40 cellular contexts compared by ENCODE assay signal in genomic region chr1:71862756-71863155, GRCh38.
"Had no signal": no experiment of that assay in that cellular context is flagged by ENCODE, and none has a peak within 500 bp of the region (broad histone marks: within the 10 kb centered on the region; RNA-seq: fewer than 3 reads in every experiment).

No MANE protein-coding gene starts in this region.

- H3K36me3 ChIP-seq: adrenal gland, ascending aorta, brain microvascular endothelial cell, breast epithelium, cardiac muscle cell had no signal

- ATAC-seq: activated naive CD4-positive, alpha-beta T cell treated with anti-CD3 and anti-CD28 coated beads, Interleukin-2, amount 50 U/mL, for 72 hours; activated naive CD8-positive, alpha-beta T cell treated with anti-CD3 and anti-CD28 coated beads, Interleukin-2, amount 50 U/mL, for 24 hours; activated T-cell treated with anti-CD3 and anti-CD28 coated beads, Interleukin-2, amount 50 U/mL, for 4 hours; activated T-cell treated with anti-CD3 and anti-CD28 coated beads, Interleukin-2, amount 50 U/mL, for 72 hours; activated T-helper 17 cell treated with anti-CD3 and anti-CD28 coated beads, Interleukin-2, amount 50 U/mL, for 72 hours; body of pancreas had no signal

- H3K27ac ChIP-seq: adrenal gland, ascending aorta, body of pancreas, brain microvascular endothelial cell, breast epithelium, cardiac muscle cell had no signal

- H3K27me3 ChIP-seq: adrenal gland, ascending aorta, body of pancreas, brain microvascular endothelial cell, breast epithelium, cardiac muscle cell had no signal

- H3K9me3 ChIP-seq: adrenal gland, ascending aorta, breast epithelium had no signal

- H3K27me3 Mint-ChIP-seq: activated naive CD4-positive, alpha-beta T cell treated with anti-CD3 and anti-CD28 coated beads, Interleukin-2, amount 10 ng/mL, durations not matched to agents 7 days and 5 days; activated naive CD4-positive, alpha-beta T cell treated with anti-CD3 and anti-CD28 coated beads, Interleukin-2, amount 50 U/mL, for 24 hours; activated naive CD8-positive, alpha-beta T cell; activated naive CD8-positive, alpha-beta T cell treated with anti-CD3 and anti-CD28 coated beads for 36 hours; activated naive CD8-positive, alpha-beta T cell treated with anti-CD3 and anti-CD28 coated beads, Interleukin-2, amount 10 ng/mL, durations not matched to agents 7 days and 5 days; activated naive CD8-positive, alpha-beta T cell treated with anti-CD3 and anti-CD28 coated beads, Interleukin-2, amount 50 U/mL, for 24 hours; activated T-cell treated with anti-CD3 and anti-CD28 coated beads, Interleukin-2, amount 50 U/mL, for 24 hours; activated T-helper 17 cell treated with anti-CD3 and anti-CD28 coated beads, Interleukin-2, amount 50 U/mL, for 72 hours; brain; central memory CD8-positive, alpha-beta T cell had no signal

- H3K4me1 Mint-ChIP-seq: activated naive CD4-positive, alpha-beta T cell treated with anti-CD3 and anti-CD28 coated beads, Interleukin-2, amount 10 ng/mL, durations not matched to agents 7 days and 5 days; activated naive CD4-positive, alpha-beta T cell treated with anti-CD3 and anti-CD28 coated beads, Interleukin-2, amount 50 U/mL, for 24 hours; activated naive CD8-positive, alpha-beta T cell treated with anti-CD3 and anti-CD28 coated beads, Interleukin-2, amount 10 ng/mL, durations not matched to agents 7 days and 5 days; activated naive CD8-positive, alpha-beta T cell treated with anti-CD3 and anti-CD28 coated beads, Interleukin-2, amount 50 U/mL, for 24 hours; activated T-helper 17 cell treated with anti-CD3 and anti-CD28 coated beads, Interleukin-2, amount 50 U/mL, for 72 hours; central memory CD8-positive, alpha-beta T cell had no signal

- H3K27ac Mint-ChIP-seq: activated naive CD4-positive, alpha-beta T cell treated with anti-CD3 and anti-CD28 coated beads for 36 hours; activated naive CD4-positive, alpha-beta T cell treated with anti-CD3 and anti-CD28 coated beads, Interleukin-2, amount 10 ng/mL, durations not matched to agents 7 days and 5 days; activated naive CD4-positive, alpha-beta T cell treated with anti-CD3 and anti-CD28 coated beads, Interleukin-2, amount 50 U/mL, for 24 hours; activated naive CD4-positive, alpha-beta T cell treated with anti-CD3 and anti-CD28 coated beads, Interleukin-2, amount 50 U/mL, for 72 hours; activated naive CD8-positive, alpha-beta T cell; activated naive CD8-positive, alpha-beta T cell treated with anti-CD3 and anti-CD28 coated beads for 36 hours; activated naive CD8-positive, alpha-beta T cell treated with anti-CD3 and anti-CD28 coated beads, Interleukin-2, amount 10 ng/mL, durations not matched to agents 7 days and 5 days; activated naive CD8-positive, alpha-beta T cell treated with anti-CD3 and anti-CD28 coated beads, Interleukin-2, amount 50 U/mL, for 24 hours; activated T-cell treated with anti-CD3 and anti-CD28 coated beads, Interleukin-2, amount 50 U/mL, for 24 hours; activated T-cell treated with anti-CD3 and anti-CD28 coated beads, Interleukin-2, amount 50 U/mL, for 72 hours; activated T-helper 1 cell treated with anti-CD3 and anti-CD28 coated beads, Interleukin-12 subunit alpha, Interleukin-12 subunit beta, Interleukin-2, Interleukin-4 antibody, amounts not matched to agents 30 ng/mL and 10 ng/mL and 1 ng/mL, durations not matched to agents 14 hours and 24 hours and 36 hours; activated T-helper 17 cell treated with anti-CD3 and anti-CD28 coated beads, Interleukin-2, amount 50 U/mL, for 72 hours; activated T-helper 2 cell treated with anti-CD3 and anti-CD28 coated beads, Interferon-gamma antibody, Interleukin-2, Interleukin-4, amounts not matched to agents 10 μg/mL and 5 μg/mL and 100 μg/mL, durations not matched to agents 14 hours and 24 hours and 36 hours; brain had no signal

- H3K36me3 Mint-ChIP-seq: activated naive CD4-positive, alpha-beta T cell treated with anti-CD3 and anti-CD28 coated beads, Interleukin-2, amount 10 ng/mL, durations not matched to agents 7 days and 5 days; activated naive CD4-positive, alpha-beta T cell treated with anti-CD3 and anti-CD28 coated beads, Interleukin-2, amount 50 U/mL, for 24 hours; activated naive CD4-positive, alpha-beta T cell treated with anti-CD3 and anti-CD28 coated beads, Interleukin-2, amount 50 U/mL, for 72 hours; activated naive CD8-positive, alpha-beta T cell; activated naive CD8-positive, alpha-beta T cell treated with anti-CD3 and anti-CD28 coated beads for 36 hours; activated naive CD8-positive, alpha-beta T cell treated with anti-CD3 and anti-CD28 coated beads, Interleukin-2, amount 10 ng/mL, durations not matched to agents 7 days and 5 days; brain had no signal

- H3K4me3 ChIP-seq: adrenal gland, ascending aorta, body of pancreas, breast epithelium, cardiac muscle cell had no signal

- H3K9me3 Mint-ChIP-seq: activated naive CD4-positive, alpha-beta T cell treated with anti-CD3 and anti-CD28 coated beads, Interleukin-2, amount 50 U/mL, for 24 hours; activated naive CD8-positive, alpha-beta T cell treated with anti-CD3 and anti-CD28 coated beads for 36 hours; activated naive CD8-positive, alpha-beta T cell treated with anti-CD3 and anti-CD28 coated beads, Interleukin-2, amount 10 ng/mL, durations not matched to agents 7 days and 5 days; activated T-helper 1 cell treated with anti-CD3 and anti-CD28 coated beads, Interleukin-12 subunit alpha, Interleukin-12 subunit beta, Interleukin-2, Interleukin-4 antibody, amounts not matched to agents 30 ng/mL and 10 ng/mL and 1 ng/mL, durations not matched to agents 14 hours and 24 hours and 36 hours; activated T-helper 2 cell treated with anti-CD3 and anti-CD28 coated beads, Interferon-gamma antibody, Interleukin-2, Interleukin-4, amounts not matched to agents 10 μg/mL and 5 μg/mL and 100 μg/mL, durations not matched to agents 14 hours and 24 hours and 36 hours had no signal

- DNase-seq: activated effector memory CD4-positive, alpha-beta T cell treated with anti-CD3 and anti-CD28 coated beads, Interleukin-2, amount 50 U/mL, for 16 hours; activated effector memory CD4-positive, alpha-beta T cell treated with Interleukin-2 at 50 U/mL for 16 hours; activated gamma-delta T cell; activated gamma-delta T cell treated with Interleukin-2 at 50 U/mL for 16 hours; activated naive CD4-positive, alpha-beta T cell; activated naive CD4-positive, alpha-beta T cell treated with anti-CD3 and anti-CD28 coated beads for 36 hours; activated naive CD4-positive, alpha-beta T cell treated with anti-CD3 and anti-CD28 coated beads, Interleukin-2, amount 10 ng/mL, durations not matched to agents 7 days and 5 days; activated naive CD4-positive, alpha-beta T cell treated with anti-CD3 and anti-CD28 coated beads, Interleukin-2, amount 50 U/mL, for 16 hours; activated naive CD4-positive, alpha-beta T cell treated with Interleukin-2 at 50 U/mL for 16 hours; activated naive CD8-positive, alpha-beta T cell treated with anti-CD3 and anti-CD28 coated beads for 36 hours; activated naive CD8-positive, alpha-beta T cell treated with anti-CD3 and anti-CD28 coated beads, Interleukin-2, amount 10 ng/mL, durations not matched to agents 7 days and 5 days; activated naive CD8-positive, alpha-beta T cell treated with anti-CD3 and anti-CD28 coated beads, Interleukin-2, amount 50 U/mL, for 24 hours; activated T-cell treated with anti-CD3 and anti-CD28 coated beads, Interleukin-2, amount 50 U/mL, for 1 hour; activated T-cell treated with anti-CD3 and anti-CD28 coated beads, Interleukin-2, amount 50 U/mL, for 24 hours; activated T-cell treated with anti-CD3 and anti-CD28 coated beads, Interleukin-2, amount 50 U/mL, for 4 hours; activated T-cell treated with anti-CD3 and anti-CD28 coated beads, Interleukin-2, amount 50 U/mL, for 48 hours; activated T-cell treated with anti-CD3 and anti-CD28 coated beads, Interleukin-2, amount 50 U/mL, for 72 hours; adrenal gland; amniotic stem cell; amygdala; anterior cingulate cortex; aorta; body of pancreas; brain microvascular endothelial cell; caudate nucleus; central memory CD4-positive, alpha-beta T cell; cerebellar nuclear complex had no signal

- FAIRE-seq: astrocyte, bronchial epithelial cell had no signal

- H3K4me1 ChIP-seq: adrenal gland, body of pancreas, breast epithelium had no signal

- H3K4me3 Mint-ChIP-seq: activated naive CD4-positive, alpha-beta T cell treated with anti-CD3 and anti-CD28 coated beads for 36 hours; activated naive CD4-positive, alpha-beta T cell treated with anti-CD3 and anti-CD28 coated beads, Interleukin-2, amount 10 ng/mL, durations not matched to agents 7 days and 5 days; activated naive CD4-positive, alpha-beta T cell treated with anti-CD3 and anti-CD28 coated beads, Interleukin-2, amount 50 U/mL, for 24 hours; activated naive CD8-positive, alpha-beta T cell; activated naive CD8-positive, alpha-beta T cell treated with anti-CD3 and anti-CD28 coated beads for 36 hours; activated naive CD8-positive, alpha-beta T cell treated with anti-CD3 and anti-CD28 coated beads, Interleukin-2, amount 10 ng/mL, durations not matched to agents 7 days and 5 days; activated naive CD8-positive, alpha-beta T cell treated with anti-CD3 and anti-CD28 coated beads, Interleukin-2, amount 50 U/mL, for 24 hours; activated T-cell treated with anti-CD3 and anti-CD28 coated beads, Interleukin-2, amount 50 U/mL, for 24 hours; activated T-cell treated with anti-CD3 and anti-CD28 coated beads, Interleukin-2, amount 50 U/mL, for 4 hours; activated T-cell treated with anti-CD3 and anti-CD28 coated beads, Interleukin-2, amount 50 U/mL, for 72 hours; activated T-helper 1 cell treated with anti-CD3 and anti-CD28 coated beads, Interleukin-12 subunit alpha, Interleukin-12 subunit beta, Interleukin-2, Interleukin-4 antibody, amounts not matched to agents 30 ng/mL and 10 ng/mL and 1 ng/mL, durations not matched to agents 14 hours and 24 hours and 36 hours; activated T-helper 17 cell treated with anti-CD3 and anti-CD28 coated beads, Interleukin-2, amount 50 U/mL, for 72 hours; brain; central memory CD8-positive, alpha-beta T cell had no signal
